ENCODE assay signal across 20 cellular contexts in the genomic region with DNA sequence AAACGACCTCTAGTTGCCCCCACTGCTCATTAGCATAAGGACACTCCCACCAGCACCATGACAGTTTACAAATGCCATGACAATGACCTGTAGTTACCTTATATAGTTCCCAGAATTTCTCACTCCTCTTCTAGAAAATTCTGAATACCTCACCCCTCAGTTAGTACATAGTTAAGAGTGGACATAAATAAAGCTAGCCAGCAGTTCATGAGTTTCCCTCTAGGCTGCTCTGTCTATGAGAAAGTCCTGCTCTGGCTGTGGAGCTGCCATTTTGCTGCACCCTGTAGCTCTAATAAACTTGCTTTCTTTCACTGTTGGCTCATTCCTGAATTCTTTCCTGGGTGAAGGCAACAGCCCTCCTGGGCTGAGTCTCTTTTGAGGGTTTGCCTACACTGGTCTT.
DNase-seq lines count a peak whose midpoint lies in the region; ATAC-seq, FAIRE-seq and TF ChIP-seq lines count a peak whose summit lies in the region.
"Had no signal": no experiment of that assay in that cellular context is flagged by ENCODE, and none has a peak within 500 bp of the region (broad histone marks: within the 10 kb centered on the region; RNA-seq: fewer than 3 reads in every experiment).

No MANE protein-coding gene starts in this region.

- no peaks in the 10 kb centered on the region for H3K27me3 ChIP-seq in astrocyte (ENCODE audit: insufficient read depth, low read length)
- H3K27me3 ChIP-seq in neuronal stem cell (ENCODE audit: control insufficient read depth in 3 of 3, insufficient read depth in 3 of 3, low read depth in 1 of 3, low read length in 3 of 3), result no peaks in the 10 kb centered on the region
- H3K27me3 ChIP-seq: BLaER1 treated with 17β-estradiol and CSF1 and Interleukin-3, amounts not matched to agents 10 nM and 100 nM; SJSA1 had no signal

- no peak overlapping the region for H4K8ac ChIP-seq in neuronal stem cell (ENCODE audit: low read depth, low read length)

- H3K18ac ChIP-seq in neuronal stem cell (ENCODE audit: low read length), result no peak overlapping the region

- H3K36me3 Mint-ChIP-seq in activated naive CD4-positive, alpha-beta T cell treated with anti-CD3 and anti-CD28 coated beads, Interleukin-2, amount 50 U/mL, for 24 hours, result no peaks in the 10 kb centered on the region
- no peaks in the 10 kb centered on the region for H3K36me3 Mint-ChIP-seq in activated naive CD4-positive, alpha-beta T cell treated with anti-CD3 and anti-CD28 coated beads, Interleukin-2, amount 50 U/mL, for 72 hours
- no peaks in the 10 kb centered on the region for H3K36me3 Mint-ChIP-seq in astrocyte (ENCODE audit: low read depth, unreplicated experiment)
- no peaks in the 10 kb centered on the region for H3K36me3 Mint-ChIP-seq in natural killer cell treated with Interleukin-12 subunit alpha and Interleukin-12 subunit beta and Interleukin-15 and Interleukin-18, amount 100 ng/mL, for 72 hours

- no peak for DNase-seq in activated naive CD4-positive, alpha-beta T cell treated with anti-CD3 and anti-CD28 coated beads, Interleukin-2, amount 50 U/mL, for 72 hours (ENCODE audit: low spot score in 2 of 2)
- DNase-seq in astrocyte (ENCODE audit: low read depth) (no peak), neuronal stem cell (ENCODE audit: low spot score) (no peak), NCI-H774 (lab: John Stamatoyannopoulos, UW) (no peak), ACHN (no peak)
- DNase-seq in natural killer cell treated with Interleukin-12 subunit alpha and Interleukin-12 subunit beta and Interleukin-15 and Interleukin-18, amount 100 ng/mL, for 72 hours (ENCODE audit: low spot score), result no peak
- DNase-seq: DND-41, GDM1, KBM-7, NCI-H1105, NCI-H1694 treated with DMSO at 0.1 percent for 48 hours, NCI-H2107, PC-3 had no signal

- H3K4me1 ChIP-seq in astrocyte (ENCODE audit: insufficient read depth, low read length) (peaks cover 7% of the 10 kb centered on the region), neuronal stem cell (ENCODE audit: control insufficient read depth in 2 of 2, insufficient read depth in 1 of 2, low read depth in 1 of 2, low read length in 2 of 2) (no peaks in the 10 kb centered on the region)
- H3K4me1 ChIP-seq: SJSA1 had no signal

- no peak for FAIRE-seq in astrocyte (lab: Jason Lieb, UNC)
- FAIRE-seq: A204.1, GM12878 had no signal

- H2BK15ac ChIP-seq in neuronal stem cell (ENCODE audit: low read length), result no peak overlapping the region

- TF ChIP-seq CTCF in astrocyte (IDR thresholded peaks at IDR 0.05; ENCODE audit: insufficient read depth, low read depth, low read length), result no peak

- no peak overlapping the region for H2BK120ac ChIP-seq in neuronal stem cell (ENCODE audit: low read depth, low read length)

- no CpG with 5 or more reads among the region's 1 CpG for WGBS in neuronal stem cell (ENCODE audit: extremely low coverage in 2 of 2, insufficient read length in 2 of 2, insufficient replicate concordance in 1 of 2), 2 donors

- peaks cover 9% of the 10 kb centered on the region for H3K27me3 Mint-ChIP-seq in activated naive CD4-positive, alpha-beta T cell treated with anti-CD3 and anti-CD28 coated beads, Interleukin-2, amount 50 U/mL, for 24 hours
- H3K27me3 Mint-ChIP-seq in astrocyte (ENCODE audit: low read depth, unreplicated experiment), result no peaks in the 10 kb centered on the region
- peaks cover 22% of the 10 kb centered on the region in 2 donors for H3K27me3 Mint-ChIP-seq in natural killer cell treated with Interleukin-12 subunit alpha and Interleukin-12 subunit beta and Interleukin-15 and Interleukin-18, amount 100 ng/mL, for 72 hours

- in situ Hi-C loops in ACHN (cut with HindIII; ENCODE audit: low pct_ligation_motif_present, low pct_unique_long_range_greater_than_20kb, low sequenced_read_pairs), result no loop called here

- no peak overlapping the region for H3K4ac ChIP-seq in neuronal stem cell (ENCODE audit: low read length)

- peak overlapping the region; percentile 19 for H3K27ac Mint-ChIP-seq in activated naive CD4-positive, alpha-beta T cell treated with anti-CD3 and anti-CD28 coated beads, Interleukin-2, amount 50 U/mL, for 24 hours
- H3K27ac Mint-ChIP-seq in activated naive CD4-positive, alpha-beta T cell treated with anti-CD3 and anti-CD28 coated beads, Interleukin-2, amount 50 U/mL, for 72 hours, result no peak overlapping the region
- H3K27ac Mint-ChIP-seq in astrocyte (ENCODE audit: unreplicated experiment), result peak overlapping the region; percentile 3
- H3K27ac Mint-ChIP-seq in natural killer cell treated with Interleukin-12 subunit alpha and Interleukin-12 subunit beta and Interleukin-15 and Interleukin-18, amount 100 ng/mL, for 72 hours, result no peak overlapping the region

- no peak overlapping the region for H2BK5ac ChIP-seq in neuronal stem cell (ENCODE audit: low read length)

- H2AFZ ChIP-seq in astrocyte (ENCODE audit: low read depth, low read length) (no peak overlapping the region), neuronal stem cell (ENCODE audit: low read length) (peak overlapping the region; percentile 47)

- no peak for ATAC-seq in activated naive CD4-positive, alpha-beta T cell treated with anti-CD3 and anti-CD28 coated beads, Interleukin-2, amount 50 U/mL, for 72 hours
- no peak for ATAC-seq in natural killer cell treated with Interleukin-12 subunit alpha and Interleukin-12 subunit beta and Interleukin-15 and Interleukin-18, amount 100 ng/mL, for 72 hours
- ATAC-seq in GM21825 (IDR thresholded peaks at IDR 0.05; ENCODE audit: unreplicated experiment), result no peak
- ATAC-seq: GM12878, PC-3 had no signal

- no peak overlapping the region for H3K9ac ChIP-seq in astrocyte (ENCODE audit: low read length)
- H3K9ac ChIP-seq in neuronal stem cell (ENCODE audit: low read depth, low read length, poor library complexity), result no peak overlapping the region
- H3K9ac ChIP-seq: BLaER1 treated with 17β-estradiol and CSF1 and Interleukin-3, amounts not matched to agents 10 nM and 100 nM had no signal

- H2AK5ac ChIP-seq in neuronal stem cell (ENCODE audit: low read depth, low read length), result no peak overlapping the region

- no peak overlapping the region for H3K4me3 Mint-ChIP-seq in activated naive CD4-positive, alpha-beta T cell treated with anti-CD3 and anti-CD28 coated beads, Interleukin-2, amount 50 U/mL, for 24 hours
- no peak overlapping the region for H3K4me3 Mint-ChIP-seq in astrocyte (ENCODE audit: unreplicated experiment)
- no peak overlapping the region for H3K4me3 Mint-ChIP-seq in natural killer cell treated with Interleukin-12 subunit alpha and Interleukin-12 subunit beta and Interleukin-15 and Interleukin-18, amount 100 ng/mL, for 72 hours

- no peak overlapping the region for H2BK12ac ChIP-seq in neuronal stem cell (ENCODE audit: low read length)

- H3K4me3 ChIP-seq in astrocyte (ENCODE audit: insufficient read depth, low read depth, low read length) (no peak overlapping the region), neuronal stem cell (ENCODE audit: low read length in 2 of 2) (no peak overlapping the region)
- H3K4me3 ChIP-seq: BLaER1 treated with 17β-estradiol and CSF1 and Interleukin-3, amounts not matched to agents 10 nM and 100 nM; GM12878; SJSA1 had no signal

- H3K27ac ChIP-seq in astrocyte (ENCODE audit: low read depth, low read length), result no peak overlapping the region
- no peak overlapping the region for H3K27ac ChIP-seq in neuronal stem cell (replicated peaks; ENCODE audit: low read length)
- H3K27ac ChIP-seq: BLaER1 treated with 17β-estradiol and CSF1 and Interleukin-3, amounts not matched to agents 10 nM and 100 nM; RWPE1; SJSA1 had no signal

- H3K9me3 ChIP-seq in astrocyte (ENCODE audit: insufficient read depth, low read depth, low read length) (no peaks in the 10 kb centered on the region), neuronal stem cell (replicated peaks in 1 of 2; ENCODE audit: control insufficient read depth in 2 of 2, insufficient read depth in 1 of 2, low read depth in 1 of 2, low read length in 2 of 2) (no peaks in the 10 kb centered on the region)
- H3K9me3 ChIP-seq: BLaER1 treated with 17β-estradiol and CSF1 and Interleukin-3, amounts not matched to agents 10 nM and 100 nM; SJSA1 had no signal

- H3K36me3 ChIP-seq in astrocyte (ENCODE audit: insufficient read depth, low read length) (no peaks in the 10 kb centered on the region), neuronal stem cell (replicated peaks in 1 of 2; ENCODE audit: control insufficient read depth in 2 of 2, insufficient read depth in 2 of 2, low read length in 2 of 2) (no peaks in the 10 kb centered on the region)
- H3K36me3 ChIP-seq: BLaER1 treated with 17β-estradiol and CSF1 and Interleukin-3, amounts not matched to agents 10 nM and 100 nM; SJSA1 had no signal

- no peak overlapping the region for H3K14ac ChIP-seq in neuronal stem cell (ENCODE audit: low read length)

- H3K4me2 ChIP-seq in astrocyte (ENCODE audit: low read length), result no peak overlapping the region
- no peak overlapping the region for H3K4me2 ChIP-seq in neuronal stem cell (ENCODE audit: insufficient read depth, low read length, poor library complexity, severe bottlenecking)
- H3K4me2 ChIP-seq: BLaER1 treated with 17β-estradiol and CSF1 and Interleukin-3, amounts not matched to agents 10 nM and 100 nM had no signal

- no peaks in the 10 kb centered on the region for H3K9me3 Mint-ChIP-seq in activated naive CD4-positive, alpha-beta T cell treated with anti-CD3 and anti-CD28 coated beads, Interleukin-2, amount 50 U/mL, for 24 hours
- no peaks in the 10 kb centered on the region for H3K9me3 Mint-ChIP-seq in activated naive CD4-positive, alpha-beta T cell treated with anti-CD3 and anti-CD28 coated beads, Interleukin-2, amount 50 U/mL, for 72 hours
- peaks cover 3% of the 10 kb centered on the region for H3K9me3 Mint-ChIP-seq in astrocyte (ENCODE audit: unreplicated experiment)
- no peaks in the 10 kb centered on the region for H3K9me3 Mint-ChIP-seq in natural killer cell treated with Interleukin-12 subunit alpha and Interleukin-12 subunit beta and Interleukin-15 and Interleukin-18, amount 100 ng/mL, for 72 hours

- no peaks in the 10 kb centered on the region for H3K4me1 Mint-ChIP-seq in activated naive CD4-positive, alpha-beta T cell treated with anti-CD3 and anti-CD28 coated beads, Interleukin-2, amount 50 U/mL, for 24 hours
- H3K4me1 Mint-ChIP-seq in astrocyte (ENCODE audit: low read depth, unreplicated experiment), result peaks cover 7% of the 10 kb centered on the region
- peaks cover 3 to 4% of the 10 kb centered on the region in 2 donors for H3K4me1 Mint-ChIP-seq in natural killer cell treated with Interleukin-12 subunit alpha and Interleukin-12 subunit beta and Interleukin-15 and Interleukin-18, amount 100 ng/mL, for 72 hours (ENCODE audit: low read depth in 2 of 2)

- no peaks in the 10 kb centered on the region for H3K79me1 ChIP-seq in neuronal stem cell (ENCODE audit: low read depth, low read length)

- H4K20me1 ChIP-seq in astrocyte (ENCODE audit: insufficient read depth, low read length), result no peaks in the 10 kb centered on the region
- H4K20me1 ChIP-seq: BLaER1 treated with 17β-estradiol and CSF1 and Interleukin-3, amounts not matched to agents 10 nM and 100 nM had no signal

- no peak overlapping the region for H4K91ac ChIP-seq in neuronal stem cell (ENCODE audit: low read depth, low read length, poor library complexity)

- no peak overlapping the region for H3K23ac ChIP-seq in neuronal stem cell (ENCODE audit: low read depth, low read length, poor library complexity)

- H3K79me2 ChIP-seq in astrocyte (ENCODE audit: insufficient read depth, low read length), result no peaks in the 10 kb centered on the region

Comparison
In these comparisons a context has a peak if more than half of its experiments do, and no peak if none do; other contexts are left out.
1. H3K27ac Mint-ChIP-seq: peak in activated naive CD4-positive, alpha-beta T cell treated with anti-CD3 and anti-CD28 coated beads, Interleukin-2, amount 50 U/mL, for 24 hours (single experiment) and astrocyte (single experiment); none in activated naive CD4-positive, alpha-beta T cell treated with anti-CD3 and anti-CD28 coated beads, Interleukin-2, amount 50 U/mL, for 72 hours (0 of 2) and natural killer cell treated with Interleukin-12 subunit alpha and Interleukin-12 subunit beta and Interleukin-15 and Interleukin-18, amount 100 ng/mL, for 72 hours (0 of 2).